In genomic region chr20:21312813-21313471, GRCh38 we compare ENCODE assay signal across 21 cellular contexts.
"Had no signal": no experiment of that assay in that cellular context is flagged by ENCODE, and none has a peak within 500 bp of the region (broad histone marks: within the 10 kb centered on the region; RNA-seq: fewer than 3 reads in every experiment).

No MANE protein-coding gene starts in this region.

- H3K27me3 ChIP-seq: dorsolateral prefrontal cortex, esophagus muscularis mucosa, hepatocyte, tibial nerve had no signal

- H2AFZ ChIP-seq: hepatocyte had no signal

- H3K4me3 ChIP-seq: dorsolateral prefrontal cortex, esophagus muscularis mucosa, hepatocyte, tibial nerve had no signal

- H3K4me3 Mint-ChIP-seq: activated CD8-positive, alpha-beta T cell treated with anti-CD3 and anti-CD28 coated beads, Interleukin-2, amount 10 ng/mL, durations not matched to agents 7 days and 5 days; memory B cell had no signal

- H3K27ac ChIP-seq: dorsolateral prefrontal cortex, esophagus muscularis mucosa, hepatocyte, tibial nerve had no signal

- FAIRE-seq: astrocyte, endometrium had no signal

- ATAC-seq: activated CD8-positive, alpha-beta T cell treated with anti-CD3 and anti-CD28 coated beads, Interleukin-2, amount 10 ng/mL, durations not matched to agents 7 days and 5 days; left lobe of liver; natural killer cell treated with Interleukin-12 subunit alpha and Interleukin-12 subunit beta and Interleukin-15 and Interleukin-18, amount 100 ng/mL, for 72 hours; SK-N-SH treated with all-trans-retinoic acid at 6 μM for 48 hours had no signal

- H3K9me3 ChIP-seq: esophagus muscularis mucosa, tibial nerve had no signal

- H3K9me3 Mint-ChIP-seq: memory B cell; natural killer cell treated with Interleukin-12 subunit alpha and Interleukin-12 subunit beta and Interleukin-15 and Interleukin-18, amount 100 ng/mL, for 72 hours had no signal

- H3K27me3 Mint-ChIP-seq: memory B cell; natural killer cell treated with Interleukin-12 subunit alpha and Interleukin-12 subunit beta and Interleukin-15 and Interleukin-18, amount 100 ng/mL, for 72 hours had no signal

- H3K4me2 ChIP-seq: hepatocyte had no signal

- H3K27ac Mint-ChIP-seq: activated CD8-positive, alpha-beta T cell treated with anti-CD3 and anti-CD28 coated beads, Interleukin-2, amount 10 ng/mL, durations not matched to agents 7 days and 5 days; memory B cell; natural killer cell treated with Interleukin-12 subunit alpha and Interleukin-12 subunit beta and Interleukin-15 and Interleukin-18, amount 100 ng/mL, for 72 hours had no signal

- DNase-seq: activated CD4-positive, alpha-beta T cell treated with anti-CD3 and anti-CD28 coated beads for 48 hours; activated CD8-positive, alpha-beta memory T cell treated with anti-CD3 and anti-CD28 coated beads, Interleukin-2, amount 50 U/mL, for 4 hours; activated CD8-positive, alpha-beta T cell treated with anti-CD3 and anti-CD28 coated beads, Interleukin-2, amount 10 ng/mL, durations not matched to agents 7 days and 5 days; activated gamma-delta T cell treated with Interleukin-2 at 50 U/mL for 16 hours; activated T-cell treated with anti-CD3 and anti-CD28 coated beads, Interleukin-2, amount 50 U/mL, for 72 hours; dorsolateral prefrontal cortex; islet precursor cell; posterior cingulate gyrus; stimulated activated CD4-positive, alpha-beta T cell treated with anti-CD3 and anti-CD28 coated beads, Interleukin-15, amount 100 ng/mL, for 24 hours; stimulated activated CD4-positive, alpha-beta T cell treated with anti-CD3 and anti-CD28 coated beads, Interleukin-4, amount 100 ng/mL, for 1 hour; stimulated activated naive CD4-positive, alpha-beta T cell; T-helper 1 cell had no signal
